ENCODE assay signal across 8 cellular contexts in genomic region chr2:98805412-98806265, GRCh38.
A peak's percentile ranks its signal among the peaks of the same experiment; 100 is the strongest.
DNase-seq lines count a peak whose midpoint lies in the region; ATAC-seq, FAIRE-seq and TF ChIP-seq lines count a peak whose summit lies in the region.

No MANE protein-coding gene starts in this region.

- in situ Hi-C loops in HepG2 (cut with HindIII; ENCODE audit: extremely low pct_ligation_motif_present, low pct_unique_long_range_greater_than_20kb), result no loop called here
- in situ Hi-C loops in ACHN (cut with HindIII; ENCODE audit: low pct_ligation_motif_present, low pct_unique_long_range_greater_than_20kb, low sequenced_read_pairs), result no loop called here
- in situ Hi-C loops in G401 (cut with HindIII; ENCODE audit: low sequenced_read_pairs), result no loop called here

- H3F3A ChIP-seq in SK-N-SH (replicated peaks; ENCODE audit: insufficient read depth), result no peaks in the 10 kb centered on the region

- H3K9ac ChIP-seq in SK-N-SH (no peak overlapping the region), HepG2 (ENCODE audit: insufficient read depth, low read depth, low read length) (no peak overlapping the region)

- peak; percentile 94 for FAIRE-seq in HepG2 (lab: Jason Lieb, UNC)

- DNase-seq in SK-N-SH (peak; percentile 42), HepG2 (ENCODE audit: low spot score) (peak; percentile 83), Calu3 (no peak), ACHN (no peak), G401 (ENCODE audit: low spot score) (no peak)

- H3K4me3 ChIP-seq in SK-N-SH (ENCODE audit: low read depth in 2 of 2, low read length in 1 of 2) (no peak overlapping the region), HepG2 (replicated peaks in 1 of 3; ENCODE audit: insufficient read depth in 1 of 3, low read depth in 2 of 3, low read length in 3 of 3) (no peak overlapping the region)

- H3K9me3 ChIP-seq in SK-N-SH, result no peaks in the 10 kb centered on the region
- H3K9me3 ChIP-seq in HepG2 (ENCODE audit: low read length), result no peaks in the 10 kb centered on the region

- H3K27ac Mint-ChIP-seq in brain (peak overlapping the region; percentile 19 to 69 (median 47)), Calu3 (ENCODE audit: unreplicated experiment) (no peak overlapping the region)

- H3K27ac ChIP-seq in SK-N-SH (ENCODE audit: low read depth in 2 of 2, low read length in 1 of 2) (peak overlapping the region in 1 of 2 experiments; percentile 65; a peak in 2 of 4 replicates), HepG2 (ENCODE audit: extremely low read length, insufficient read depth, low read length) (peak overlapping the region; percentile 36)

- H3K9me3 Mint-ChIP-seq in brain, result no peaks in the 10 kb centered on the region
- no peaks in the 10 kb centered on the region for H3K9me3 Mint-ChIP-seq in Calu3 (ENCODE audit: low read depth, unreplicated experiment)

- H3K4me3 Mint-ChIP-seq in brain, result peak overlapping the region in 1 of 5 experiments; percentile 37
- no peak overlapping the region for H3K4me3 Mint-ChIP-seq in Calu3 (ENCODE audit: low read depth, unreplicated experiment)

- no peak for TF ChIP-seq CTCF in SK-N-SH (IDR thresholded peaks at IDR 0.05)
- TF ChIP-seq CTCF in brain (conservative IDR thresholded peaks at IDR 0.05), result no peak
- TF ChIP-seq CTCF in HepG2 (CRISPR knock-in tag; IDR thresholded peaks at IDR 0.05), result no peak
- no peak for TF ChIP-seq CTCF in Calu3 (IDR thresholded peaks at IDR 0.05; ENCODE audit: unreplicated experiment)

- CTCF ChIA-PET in SK-N-SH (lab: Yijun Ruan, JAX), result interaction anchor here (0.9 to 1.7 kb wide), 3 partner anchors 10 to 156 kb away, joined by 5 to 9 read pairs (median 8); no protein-coding TSS in a partner anchor
- CTCF ChIA-PET in HepG2 (lab: Yijun Ruan, JAX; ENCODE audit: low intra/inter-chr PET ratio, low total read pairs), result no interaction called here
- CTCF ChIA-PET in Calu3 (lab: Charles Lee), result no interaction called here

- intact Hi-C loops in HepG2 (cut with micrococcal nuclease; ENCODE audit: unreplicated experiment) (no loop called here), Calu3 (cut with micrococcal nuclease; ENCODE audit: unreplicated experiment) (loop anchor here (10.0 kb wide), 1 partner anchor 71 kb away; the partner anchor contains the start of gene MGAT4A)

- H3K36me3 Mint-ChIP-seq in brain (no peaks in the 10 kb centered on the region), Calu3 (ENCODE audit: insufficient read depth, unreplicated experiment) (peaks cover 8% of the 10 kb centered on the region)

- no peaks in the 10 kb centered on the region for H3K9me2 ChIP-seq in SK-N-SH

- TF ChIP-seq EP300 in SK-N-SH (IDR thresholded peaks at IDR 0.05; ENCODE audit: borderline replicate concordance in 1 of 2, low read depth in 1 of 2, low read length in 1 of 2) (no peak), HepG2 (IDR thresholded peaks at IDR 0.05; ENCODE audit: low read depth in 2 of 2, low read length in 2 of 2) (peak in 1 of 2 experiments; percentile 80; a peak in 2 of 4 replicates), HepG2 (CRISPR knock-in tag; IDR thresholded peaks at IDR 0.05; ENCODE audit: borderline replicate concordance) (peak; percentile 33; the same call in 1 of the 2 replicates)

- POLR2A ChIA-PET in SK-N-SH (lab: Yijun Ruan, JAX) (no interaction called here), HepG2 (lab: Yijun Ruan, JAX) (interaction anchor here (0.8 to 6.7 kb wide), 6 partner anchors 11 to 103 kb away, joined by 3 to 87 read pairs (median 4); partner anchors contain the start of gene MGAT4A)

- H3K4me2 ChIP-seq in SK-N-SH (no peak overlapping the region), HepG2 (ENCODE audit: low read depth, low read length) (peak overlapping the region; percentile 45)

- H3K27me3 ChIP-seq in SK-N-SH (ENCODE audit: insufficient read depth) (no peaks in the 10 kb centered on the region), HepG2 (ENCODE audit: control insufficient read depth in 1 of 2, insufficient read depth in 2 of 2, low read length in 2 of 2) (no peaks in the 10 kb centered on the region)

- H4K20me1 ChIP-seq in SK-N-SH (ENCODE audit: insufficient read depth) (no peaks in the 10 kb centered on the region), HepG2 (ENCODE audit: insufficient read depth, low read length) (no peaks in the 10 kb centered on the region)

- TF ChIP-seq RAD21 in SK-N-SH (IDR thresholded peaks at IDR 0.05; ENCODE audit: low read length), result no peak
- TF ChIP-seq RAD21 in HepG2 (CRISPR knock-in tag; IDR thresholded peaks at IDR 0.05), result peak; percentile 20; the same call in 1 of the 2 replicates

- no peaks in the 10 kb centered on the region for H3K36me3 ChIP-seq in SK-N-SH (replicated peaks in 1 of 2; ENCODE audit: control insufficient read depth in 1 of 2, insufficient read depth in 2 of 2, low read length in 1 of 2)
- no peaks in the 10 kb centered on the region for H3K36me3 ChIP-seq in HepG2 (replicated peaks in 1 of 2; ENCODE audit: control insufficient read depth in 1 of 2, insufficient read depth in 2 of 2, low read length in 2 of 2)

- H3K27me3 Mint-ChIP-seq in brain, result no peaks in the 10 kb centered on the region
- H3K27me3 Mint-ChIP-seq in Calu3 (ENCODE audit: unreplicated experiment), result no peaks in the 10 kb centered on the region

- H3K4me1 ChIP-seq in SK-N-SH (ENCODE audit: control insufficient read depth in 1 of 2, insufficient read depth in 2 of 2, low read depth in 1 of 2, low read length in 1 of 2) (peaks cover 0 to 32% of the 10 kb centered on the region in 2 experiments; a peak in 2 of 4 replicates), HepG2 (ENCODE audit: insufficient read depth, low read length) (peaks cover 69% of the 10 kb centered on the region)

- H3K4me1 Mint-ChIP-seq in brain, result peaks cover 24% of the 10 kb centered on the region
- H3K4me1 Mint-ChIP-seq in Calu3 (ENCODE audit: low read depth, unreplicated experiment), result peaks cover 22% of the 10 kb centered on the region

- H3K79me2 ChIP-seq in SK-N-SH (ENCODE audit: insufficient read depth), result no peaks in the 10 kb centered on the region
- no peaks in the 10 kb centered on the region for H3K79me2 ChIP-seq in HepG2 (ENCODE audit: insufficient read depth, low read length)

- BruUV-seq in HepG2 (replicated peaks; lab: Mats Ljungman, UMichigan), result no TSS peak
- no TSS peak for BruUV-seq in Calu3 (replicated peaks; lab: Mats Ljungman, UMichigan)

- no peak for TF ChIP-seq POLR2A in HepG2 (IDR thresholded peaks at IDR 0.05; ENCODE audit: insufficient read depth in 1 of 2, low read depth in 2 of 2, low read length in 2 of 2)

- WGBS in SK-N-SH (ENCODE audit: low lambda C conversion rate), result 61% methylated on average over 12 of the region's 12 CpGs
- WGBS in HepG2 (ENCODE audit: low lambda C conversion rate), result 61% methylated on average over 12 of the region's 12 CpGs

- ATAC-seq in SK-N-SH treated with all-trans-retinoic acid at 6 μM for 48 hours (no peak), HepG2 (peak; percentile 69), GM19035 (IDR thresholded peaks at IDR 0.05; ENCODE audit: unreplicated experiment) (no peak)

- H2AFZ ChIP-seq in SK-N-SH (ENCODE audit: low read depth), result no peak overlapping the region
- no peak overlapping the region for H2AFZ ChIP-seq in HepG2 (ENCODE audit: low read length)

TF ChIP-seq in SK-N-SH, 30 proteins besides CTCF, POLR2A, EP300 and RAD21 (continues in another document):
- TF ChIP-seq IRF3 (IDR thresholded peaks at IDR 0.05; ENCODE audit: low read depth, low read length), result no peak
- TF ChIP-seq GABPA (IDR thresholded peaks at IDR 0.05; ENCODE audit: low read depth), result no peak
- TF ChIP-seq JUND (IDR thresholded peaks at IDR 0.05), result no peak
- no peak for TF ChIP-seq POLR2AphosphoS5 (IDR thresholded peaks at IDR 0.05; ENCODE audit: low read depth, low read length)

TF ChIP-seq in SK-N-SH treated with all-trans-retinoic acid at 6 μM for 48 hours, 23 proteins besides CTCF, POLR2A, EP300 and RAD21 (continues in another document):
- TF ChIP-seq ARNTL (CRISPR knock-in tag; IDR thresholded peaks at IDR 0.05; ENCODE audit: borderline replicate concordance, low read depth), result no peak
- no peak for TF ChIP-seq OSR1 (CRISPR knock-in tag; IDR thresholded peaks at IDR 0.05)
- no peak for TF ChIP-seq ZNF8 (CRISPR knock-in tag; IDR thresholded peaks at IDR 0.05)
- no peak for TF ChIP-seq ZNF70 (CRISPR knock-in tag; IDR thresholded peaks at IDR 0.05)

TF ChIP-seq in HepG2, 621 proteins besides CTCF, POLR2A, EP300 and RAD21 (continues in another document):
- no peak for TF ChIP-seq SIX4 (CRISPR knock-in tag; IDR thresholded peaks at IDR 0.05)
- TF ChIP-seq MAX (IDR thresholded peaks at IDR 0.05), result peak; percentile 91
- TF ChIP-seq ZNF883 (CRISPR knock-in tag; IDR thresholded peaks at IDR 0.05; ENCODE audit: not compliant biosample characterization), result no peak
- TF ChIP-seq ZBTB3 (CRISPR knock-in tag; IDR thresholded peaks at IDR 0.05; ENCODE audit: borderline replicate concordance, low read depth), result no peak
- TF ChIP-seq SRSF9 (IDR thresholded peaks at IDR 0.05; ENCODE audit: borderline replicate concordance, insufficient read depth, low read depth, low read length, poor library complexity, severe bottlenecking), result no peak
- TF ChIP-seq, protein P1, sequence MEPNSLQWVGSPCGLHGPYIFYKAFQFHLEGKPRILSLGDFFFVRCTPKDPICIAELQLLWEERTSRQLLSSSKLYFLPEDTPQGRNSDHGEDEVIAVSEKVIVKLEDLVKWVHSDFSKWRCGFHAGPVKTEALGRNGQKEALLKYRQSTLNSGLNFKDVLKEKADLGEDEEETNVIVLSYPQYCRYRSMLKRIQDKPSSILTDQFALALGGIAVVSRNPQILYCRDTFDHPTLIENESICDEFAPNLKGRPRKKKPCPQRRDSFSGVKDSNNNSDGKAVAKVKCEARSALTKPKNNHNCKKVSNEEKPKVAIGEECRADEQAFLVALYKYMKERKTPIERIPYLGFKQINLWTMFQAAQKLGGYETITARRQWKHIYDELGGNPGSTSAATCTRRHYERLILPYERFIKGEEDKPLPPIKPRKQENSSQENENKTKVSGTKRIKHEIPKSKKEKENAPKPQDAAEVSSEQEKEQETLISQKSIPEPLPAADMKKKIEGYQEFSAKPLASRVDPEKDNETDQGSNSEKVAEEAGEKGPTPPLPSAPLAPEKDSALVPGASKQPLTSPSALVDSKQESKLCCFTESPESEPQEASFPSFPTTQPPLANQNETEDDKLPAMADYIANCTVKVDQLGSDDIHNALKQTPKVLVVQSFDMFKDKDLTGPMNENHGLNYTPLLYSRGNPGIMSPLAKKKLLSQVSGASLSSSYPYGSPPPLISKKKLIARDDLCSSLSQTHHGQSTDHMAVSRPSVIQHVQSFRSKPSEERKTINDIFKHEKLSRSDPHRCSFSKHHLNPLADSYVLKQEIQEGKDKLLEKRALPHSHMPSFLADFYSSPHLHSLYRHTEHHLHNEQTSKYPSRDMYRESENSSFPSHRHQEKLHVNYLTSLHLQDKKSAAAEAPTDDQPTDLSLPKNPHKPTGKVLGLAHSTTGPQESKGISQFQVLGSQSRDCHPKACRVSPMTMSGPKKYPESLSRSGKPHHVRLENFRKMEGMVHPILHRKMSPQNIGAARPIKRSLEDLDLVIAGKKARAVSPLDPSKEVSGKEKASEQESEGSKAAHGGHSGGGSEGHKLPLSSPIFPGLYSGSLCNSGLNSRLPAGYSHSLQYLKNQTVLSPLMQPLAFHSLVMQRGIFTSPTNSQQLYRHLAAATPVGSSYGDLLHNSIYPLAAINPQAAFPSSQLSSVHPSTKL (CRISPR knock-in tag; IDR thresholded peaks at IDR 0.05), result peak; percentile 83

Comparison
In these comparisons a context has a peak if more than half of its experiments do, and no peak if none do; other contexts are left out.
1. DNase-seq: peak in SK-N-SH (single experiment) and HepG2 (single experiment); none in Calu3 (single experiment), ACHN (single experiment) and G401 (single experiment).
2. Of the 25 proteins assayed by ChIP-seq in both HepG2 and SK-N-SH: peak only in HepG2: ELF1, EP300, FOSL2, MAX, RAD21, RXRA and 3 more; only in SK-N-SH: none; in both: none; in neither: 15; mixed calls (peak in some experiments, not most) for 1.